In the genomic region with DNA sequence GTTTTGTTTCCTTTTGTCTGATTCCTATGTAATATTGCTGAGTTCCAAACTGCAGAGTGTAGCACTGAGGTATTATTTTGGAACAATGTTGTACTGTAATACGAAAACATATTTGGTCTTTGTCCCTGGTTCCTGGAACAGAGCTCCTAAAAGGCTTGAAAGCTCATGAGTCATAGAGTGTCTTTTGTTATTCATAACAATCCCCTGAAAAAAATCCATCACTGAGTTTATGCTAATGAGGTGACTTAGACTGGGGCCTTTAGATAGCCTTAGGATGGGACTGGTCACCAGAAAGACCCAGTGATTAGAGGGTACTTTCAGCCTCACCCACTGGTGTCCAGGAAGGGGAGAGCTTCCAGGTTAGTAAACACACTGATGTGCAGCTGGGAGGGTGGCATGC, we compare ENCODE assay signal across 11 cellular contexts.
A peak's percentile ranks its signal among the peaks of the same experiment; 100 is the strongest.
DNase-seq lines count a peak whose midpoint lies in the region; ATAC-seq and TF ChIP-seq lines count a peak whose summit lies in the region.
"Had no signal": no experiment of that assay in that cellular context is flagged by ENCODE, and none has a peak within 500 bp of the region (broad histone marks: within the 10 kb centered on the region; RNA-seq: fewer than 3 reads in every experiment).

No MANE protein-coding gene starts in this region.

- ATAC-seq in GM21381 (IDR thresholded peaks at IDR 0.05; ENCODE audit: unreplicated experiment) (peak; percentile 57), HG03342 (IDR thresholded peaks at IDR 0.05; ENCODE audit: unreplicated experiment) (peak; percentile 77), GM19328 (IDR thresholded peaks at IDR 0.05; ENCODE audit: unreplicated experiment) (no peak)
- ATAC-seq: HepG2 had no signal

- peaks cover 5% of the 10 kb centered on the region for H3K36me3 Mint-ChIP-seq in nephron progenitor cell (ENCODE audit: low read depth)

- TF ChIP-seq CTCF in cardiac fibroblast (IDR thresholded peaks at IDR 0.05; ENCODE audit: low read depth, low read length) (no peak), nephron progenitor cell (IDR thresholded peaks at IDR 0.05) (no peak)

- peaks cover 4% of the 10 kb centered on the region for H3K27me3 Mint-ChIP-seq in nephron progenitor cell (ENCODE audit: low read depth, poor library complexity)

- DNase-seq in Daoy (ENCODE audit: low read depth) (peak; percentile 25), cardiac fibroblast (ENCODE audit: low read depth in 2 of 2) (peak; percentile 25 to 77), nephron progenitor cell (no peak), SKM-1 (lab: John Stamatoyannopoulos, UW; ENCODE audit: unreplicated experiment) (no peak), iPS-NIHi11 (ENCODE audit: low spot score) (no peak)
- DNase-seq: SHP77 treated with DMSO at 0.1 percent for 48 hours; stimulated activated CD4-positive, alpha-beta T cell treated with anti-CD3 and anti-CD28 coated beads, Interleukin-2, amount 100 ng/mL, for 48 hours had no signal

- H3K27ac Mint-ChIP-seq in nephron progenitor cell = no peak overlapping the region

- no peak overlapping the region for H3K4me3 ChIP-seq in cardiac fibroblast (replicated peaks in 1 of 2; ENCODE audit: low read depth in 2 of 2, low read length in 2 of 2)

- H3K4me1 Mint-ChIP-seq in nephron progenitor cell = no peaks in the 10 kb centered on the region

- H3K9me3 Mint-ChIP-seq in nephron progenitor cell = no peaks in the 10 kb centered on the region

- no peak overlapping the region for H3K4me3 Mint-ChIP-seq in nephron progenitor cell

Comparison
In these comparisons a context has a peak if more than half of its experiments do, and no peak if none do; other contexts are left out.
1. DNase-seq: peak in Daoy (single experiment) and cardiac fibroblast (2 of 2); none in nephron progenitor cell (single experiment), SKM-1 (single experiment) and iPS-NIHi11 (single experiment).